ENCODE assay signal across 29 cellular contexts in genomic region chr7:112063974-112064373, GRCh38.
"Had no signal": no experiment of that assay in that cellular context is flagged by ENCODE, and none has a peak within 500 bp of the region (broad histone marks: within the 10 kb centered on the region; RNA-seq: fewer than 3 reads in every experiment).

No MANE protein-coding gene starts in this region.

- DNase-seq: Kasumi-1, KG1, MG63, NCI-H1048, NCI-H1092 treated with DMSO at 0.1 percent for 48 hours, NCI-H1105 treated with DMSO at 0.1 percent for 48 hours, NCI-H1417, NCI-H1436, NCI-H1694 treated with DMSO at 0.1 percent for 48 hours, NCI-H187 treated with DMSO at 0.1 percent for 48 hours, NCI-H2029, NCI-H2081, NCI-H2171 treated with DMSO at 0.1 percent for 48 hours, NCI-H226, NCI-H446 treated with DMSO at 0.1 percent for 48 hours, NCI-H510A, NCI-H524, NCI-H526, NCI-H748 treated with DMSO at 0.1 percent for 48 hours, NCI-H82, PC-9, SHP77, SIG-M5, SJCRH30 had no signal

- H3K4me1 ChIP-seq: SJCRH30 had no signal

- H3K4me2 ChIP-seq: PC-9 had no signal

- ATAC-seq: Panc1, Right ventricle myocardium inferior, SK-N-SH treated with all-trans-retinoic acid at 6 μM for 48 hours had no signal

- H3K36me3 ChIP-seq: MG63, SJCRH30 had no signal

- H3K27me3 ChIP-seq: MG63, SJCRH30 had no signal

- H3K9me3 ChIP-seq: MG63, SJCRH30 had no signal

- H3K4me3 ChIP-seq: MG63, PC-9, SJCRH30, SK-N-MC had no signal

- H2AFZ ChIP-seq: PC-9 had no signal

- H3K27ac ChIP-seq: PC-9, RWPE1, SJCRH30, SK-N-MC had no signal
